In genomic region chr1:226203693-226204092, GRCh38 we compare ENCODE assay signal across 1 cellular context.
TF ChIP-seq lines count a peak whose summit lies in the region.

No MANE protein-coding gene starts in this region.

TF ChIP-seq in H1, 55 proteins besides CTCF, POLR2A, EP300 and RAD21:
- TF ChIP-seq CHD2 (IDR thresholded peaks at IDR 0.05; ENCODE audit: low read length) = no peak
- no peak for TF ChIP-seq SP2 (IDR thresholded peaks at IDR 0.05; ENCODE audit: low read length)
- TF ChIP-seq BCL11A (IDR thresholded peaks at IDR 0.05; ENCODE audit: low read depth in 2 of 2, low read length in 2 of 2) = no peak
- TF ChIP-seq SUZ12 (IDR thresholded peaks at IDR 0.05; ENCODE audit: low read length) = no peak
- TF ChIP-seq KDM1A (IDR thresholded peaks at IDR 0.05; ENCODE audit: borderline replicate concordance, low read length) = no peak
- no peak for TF ChIP-seq EGR1 (IDR thresholded peaks at IDR 0.05; ENCODE audit: borderline replicate concordance, low read depth, low read length)
- TF ChIP-seq JUND (IDR thresholded peaks at IDR 0.05; ENCODE audit: low read length) = no peak
- TF ChIP-seq NANOG (IDR thresholded peaks at IDR 0.05; ENCODE audit: insufficient read depth, low read depth, low read length, poor library complexity, severe bottlenecking) = no peak
- TF ChIP-seq FOSL1 (IDR thresholded peaks at IDR 0.05; ENCODE audit: insufficient read depth, low read depth, low read length) = no peak
- TF ChIP-seq ZNF274 (IDR thresholded peaks at IDR 0.05; ENCODE audit: borderline replicate concordance, extremely low read depth, low read length) = no peak
- TF ChIP-seq RXRA (IDR thresholded peaks at IDR 0.05; ENCODE audit: insufficient read depth, low read depth, low read length) = no peak
- TF ChIP-seq CBX8 (IDR thresholded peaks at IDR 0.05; ENCODE audit: borderline replicate concordance, low read depth, low read length) = no peak
- TF ChIP-seq, protein P1, sequence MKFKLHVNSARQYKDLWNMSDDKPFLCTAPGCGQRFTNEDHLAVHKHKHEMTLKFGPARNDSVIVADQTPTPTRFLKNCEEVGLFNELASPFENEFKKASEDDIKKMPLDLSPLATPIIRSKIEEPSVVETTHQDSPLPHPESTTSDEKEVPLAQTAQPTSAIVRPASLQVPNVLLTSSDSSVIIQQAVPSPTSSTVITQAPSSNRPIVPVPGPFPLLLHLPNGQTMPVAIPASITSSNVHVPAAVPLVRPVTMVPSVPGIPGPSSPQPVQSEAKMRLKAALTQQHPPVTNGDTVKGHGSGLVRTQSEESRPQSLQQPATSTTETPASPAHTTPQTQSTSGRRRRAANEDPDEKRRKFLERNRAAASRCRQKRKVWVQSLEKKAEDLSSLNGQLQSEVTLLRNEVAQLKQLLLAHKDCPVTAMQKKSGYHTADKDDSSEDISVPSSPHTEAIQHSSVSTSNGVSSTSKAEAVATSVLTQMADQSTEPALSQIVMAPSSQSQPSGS (IDR thresholded peaks at IDR 0.05; ENCODE audit: low read length) = no peak
- no peak for TF ChIP-seq KDM4A (IDR thresholded peaks at IDR 0.05; ENCODE audit: low read depth, low read length, severe bottlenecking)
- TF ChIP-seq KDM5A (IDR thresholded peaks at IDR 0.05; ENCODE audit: low read length) = no peak
TF ChIP-seq in H1: peak in this region for 0.
